In the genomic region with DNA sequence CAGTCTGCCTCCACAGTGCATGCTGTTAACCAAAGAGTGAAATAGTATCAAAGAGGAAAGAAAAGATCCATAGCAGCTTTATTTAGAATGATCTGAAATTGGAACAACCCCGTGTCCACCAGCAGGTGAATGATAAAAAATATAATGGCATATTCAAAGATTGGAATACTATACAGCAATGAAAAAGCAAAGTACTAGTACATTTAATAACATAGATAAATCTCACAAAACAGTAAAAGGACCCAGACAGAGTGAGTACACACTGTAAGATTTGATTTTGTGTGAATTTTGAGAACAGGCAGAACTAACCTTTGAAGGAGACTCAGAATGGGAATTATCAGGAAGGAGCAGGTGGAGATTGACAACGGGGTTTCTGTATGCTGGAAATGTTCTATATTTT, we compare ENCODE assay signal across 1 cellular context.
TF ChIP-seq lines count a peak whose summit lies in the region.

No MANE protein-coding gene starts in this region.

TF ChIP-seq in GM12878, 131 proteins besides CTCF, POLR2A, EP300 and RAD21:
- TF ChIP-seq ATF7 (IDR thresholded peaks at IDR 0.05; ENCODE audit: low read depth) (no peak), ZNF217 (IDR thresholded peaks at IDR 0.05) (0 out of 2 replicates have a peak, but pooled peaks have one; percentile 32), BMI1 (IDR thresholded peaks at IDR 0.05; ENCODE audit: borderline replicate concordance) (no peak), PML (IDR thresholded peaks at IDR 0.05; ENCODE audit: low read length) (no peak), IRF4 (IDR thresholded peaks at IDR 0.05; ENCODE audit: low read depth, low read length) (no peak), EED (IDR thresholded peaks at IDR 0.05; ENCODE audit: low read depth) (no peak), RFX5 (IDR thresholded peaks at IDR 0.05; ENCODE audit: low read depth, low read length) (no peak)
